8 cellular contexts compared by ENCODE assay signal in genomic region chr6:145929037-145929633, GRCh38. TPM values are rescaled to one million over a fixed set of nuclear protein-coding genes. Genes with fewer than 3 reads are reported as not detected.
DNase-seq lines count a peak whose midpoint lies in the region; ATAC-seq and TF ChIP-seq lines count a peak whose summit lies in the region.

No MANE protein-coding gene starts in this region.

- DNase-seq in ACHN (peak; percentile 48), NCI-H2171 (lab: John Stamatoyannopoulos, UW) (peak; percentile 21), brain pericyte (ENCODE audit: low read depth, low spot score) (peak; percentile 0), right lobe of liver (no peak), OCI-M2 (lab: John Stamatoyannopoulos, UW; ENCODE audit: unreplicated experiment) (no peak), aorta (no peak)
- no peak for DNase-seq in activated CD4-positive, alpha-beta T cell treated with anti-CD3 and anti-CD28 coated beads, Interleukin-2, amount 50 U/mL, for 1 hour

- no peak overlapping the region for H3K4me3 ChIP-seq in right lobe of liver
- H3K4me3 ChIP-seq in aorta (ENCODE audit: low read length in 2 of 2), result no peak overlapping the region

- no peak for TF ChIP-seq POLR2A in right lobe of liver (IDR thresholded peaks at IDR 0.05)

- H3K4me1 ChIP-seq in right lobe of liver (no peaks in the 10 kb centered on the region), aorta (ENCODE audit: control insufficient read depth in 1 of 2, insufficient read depth in 2 of 2, low read length in 2 of 2) (no peaks in the 10 kb centered on the region)

- H3K36me3 ChIP-seq in right lobe of liver (peaks cover 5 to 59% (median 8%) of the 10 kb centered on the region in 4 donors), aorta (ENCODE audit: control insufficient read depth in 1 of 2, insufficient read depth in 2 of 2, low read length in 1 of 2) (no peaks in the 10 kb centered on the region)

- ATAC-seq in right lobe of liver (peak in 1 of 4 donors; percentile 46), aorta (ENCODE audit: low FRiP score) (no peak)

- in situ Hi-C loops in ACHN (cut with HindIII; ENCODE audit: low pct_ligation_motif_present, low pct_unique_long_range_greater_than_20kb, low sequenced_read_pairs), result no loop called here

- intact Hi-C loops in right lobe of liver (cut with DNase I), result no loop called here
- intact Hi-C loops in aorta (cut with DNase I), result loop anchor here in 1 of 2 donors (10.0 kb wide), 1 partner anchor 776 kb away; no protein-coding TSS in a partner anchor

- TF ChIP-seq CTCF in GM12874 (IDR thresholded peaks at IDR 0.05; ENCODE audit: insufficient read depth, low read depth, low read length) (peak; percentile 32; the same call in 1 of the 2 replicates), right lobe of liver (IDR thresholded peaks at IDR 0.05) (peak; percentile 43 to 69 (median 64))

- H3K27ac ChIP-seq in right lobe of liver (no peak overlapping the region), aorta (ENCODE audit: low read depth in 1 of 2, low read length in 2 of 2) (no peak overlapping the region)

- 24% methylated on average over 4 of the region's 4 CpGs for WGBS in right lobe of liver (ENCODE audit: insufficient coverage, low coverage, low lambda C conversion rate, missing lambda C conversion rate)
- WGBS in aorta, 2 donors, result 20 to 22% methylated on average over 4 of the region's 4 CpGs

- no peaks in the 10 kb centered on the region for H3K9me3 ChIP-seq in right lobe of liver
- H3K9me3 ChIP-seq in aorta (ENCODE audit: control insufficient read depth, low read length), result no peaks in the 10 kb centered on the region

- H3K27me3 ChIP-seq in right lobe of liver, result no peaks in the 10 kb centered on the region
- H3K27me3 ChIP-seq in aorta (ENCODE audit: control insufficient read depth in 1 of 2, insufficient read depth in 2 of 2, low read length in 1 of 2), result no peaks in the 10 kb centered on the region

RNA-seq across cellular contexts. Expression of gene SHPRH, which starts 35.0 kb away (rescaled TPM):
- total RNA-seq in right lobe of liver (10 to 100 TPM in 1 of 6 experiments, 1 to 10 TPM in 5; 5.7 to 11.7 (median 8.1) TPM), aorta (10 to 100 TPM; 22.1 to 33.1 TPM)
- polyA plus RNA-seq in aorta, result 1 to 10 TPM; 1.5 to 5.7 TPM

Comparison
In these comparisons a context has a peak if more than half of its experiments do, and no peak if none do; other contexts are left out.
1. DNase-seq: peak in ACHN (single experiment), NCI-H2171 (single experiment) and brain pericyte (single experiment); none in right lobe of liver (0 of 3), OCI-M2 (single experiment), aorta (0 of 2) and activated CD4-positive, alpha-beta T cell treated with anti-CD3 and anti-CD28 coated beads, Interleukin-2, amount 50 U/mL, for 1 hour (single experiment).